ENCODE assay signal across 21 cellular contexts in genomic region chr9:69874301-69875060, GRCh38. TPM values are rescaled to one million over a fixed set of nuclear protein-coding genes. Genes with fewer than 3 reads are reported as not detected.
A peak's percentile ranks its signal among the peaks of the same experiment; 100 is the strongest.
DNase-seq lines count a peak whose midpoint lies in the region; ATAC-seq and TF ChIP-seq lines count a peak whose summit lies in the region.
"Had no signal": no experiment of that assay in that cellular context is flagged by ENCODE, and none has a peak within 500 bp of the region (broad histone marks: within the 10 kb centered on the region; RNA-seq: fewer than 3 reads in every experiment).

No MANE protein-coding gene starts in this region.

- H3K4me3 ChIP-seq in BE2C (ENCODE audit: low read depth, low read length) (peak overlapping the region; percentile 20), fibroblast of the aortic adventitia (ENCODE audit: low read depth, low read length) (no peak overlapping the region), right lobe of liver (no peak overlapping the region)
- H3K4me3 ChIP-seq: BLaER1, coronary artery, GM12878, lung, SJCRH30 had no signal

- peaks cover 4% of the 10 kb centered on the region for H3K9me3 Mint-ChIP-seq in nephron
- H3K9me3 Mint-ChIP-seq: stimulated activated effector memory CD8-positive, alpha-beta T cell treated with anti-CD3 and anti-CD28 coated beads, Interleukin-12 subunit alpha, Interleukin-12 subunit beta, amount 100 ng/mL, for 72 hours had no signal

- H3K4me1 ChIP-seq in BE2C = peaks cover 40% of the 10 kb centered on the region
- no peaks in the 10 kb centered on the region for H3K4me1 ChIP-seq in right lobe of liver
- H3K4me1 ChIP-seq: BLaER1, SJCRH30 had no signal

- TF ChIP-seq CTCF in BE2C (IDR thresholded peaks at IDR 0.05; ENCODE audit: low read depth, low read length) = no peak
- no peak for TF ChIP-seq CTCF in fibroblast of the aortic adventitia (IDR thresholded peaks at IDR 0.05; ENCODE audit: insufficient read depth, low read length)
- no peak for TF ChIP-seq CTCF in nephron (IDR thresholded peaks at IDR 0.05; ENCODE audit: unreplicated experiment in 3 of 3)
- no peak for TF ChIP-seq CTCF in right lobe of liver (IDR thresholded peaks at IDR 0.05)

- WGBS in right lobe of liver (ENCODE audit: insufficient coverage, low coverage, low lambda C conversion rate, missing lambda C conversion rate) = 67% methylated on average over 7 of the region's 8 CpGs

- DNase-seq in BE2C = peak; percentile 85
- DNase-seq in M059J (ENCODE audit: low read depth) = peak; percentile 60
- DNase-seq in fibroblast of the aortic adventitia (ENCODE audit: low read depth) = peak; percentile 74
- DNase-seq in right lobe of liver = no peak
- no peak for DNase-seq in stimulated activated CD4-positive, alpha-beta T cell treated with anti-CD3 and anti-CD28 coated beads, Interleukin-12 subunit alpha, Interleukin-12 subunit beta, amount 100 ng/mL, for 4 hours
- no peak for DNase-seq in NCI-H1436 (lab: John Stamatoyannopoulos, UW)
- DNase-seq: HCEC 1CT, NCI-H1105, NCI-H345, SJCRH30 had no signal

- peak overlapping the region in 2 of 3 experiments; percentile 51 to 65 for H3K27ac Mint-ChIP-seq in nephron
- H3K27ac Mint-ChIP-seq: stimulated activated effector memory CD8-positive, alpha-beta T cell treated with anti-CD3 and anti-CD28 coated beads, Interleukin-12 subunit alpha, Interleukin-12 subunit beta, amount 100 ng/mL, for 72 hours; type B pancreatic cell had no signal

- ATAC-seq in right lobe of liver (no peak), GM18873 (IDR thresholded peaks at IDR 0.05; ENCODE audit: low FRiP score, unreplicated experiment) (no peak)
- ATAC-seq: GM12878; stimulated activated effector memory CD8-positive, alpha-beta T cell treated with anti-CD3 and anti-CD28 coated beads, Interleukin-12 subunit alpha, Interleukin-12 subunit beta, amount 100 ng/mL, for 72 hours had no signal

- intact Hi-C loops in right lobe of liver (cut with DNase I) = no loop called here

- no peak for TF ChIP-seq POLR2A in right lobe of liver (IDR thresholded peaks at IDR 0.05)

- no peaks in the 10 kb centered on the region for H3K36me3 ChIP-seq in BE2C
- no peaks in the 10 kb centered on the region for H3K36me3 ChIP-seq in right lobe of liver
- H3K36me3 ChIP-seq: BLaER1, SJCRH30 had no signal

- H3K9me3 ChIP-seq in BE2C (no peaks in the 10 kb centered on the region), right lobe of liver (no peaks in the 10 kb centered on the region)
- H3K9me3 ChIP-seq: BLaER1, SJCRH30 had no signal

- H3K27me3 Mint-ChIP-seq in nephron (ENCODE audit: low read depth) = no peaks in the 10 kb centered on the region

- peaks cover 8% of the 10 kb centered on the region for H3K4me1 Mint-ChIP-seq in nephron
- H3K4me1 Mint-ChIP-seq: stimulated activated effector memory CD8-positive, alpha-beta T cell treated with anti-CD3 and anti-CD28 coated beads, Interleukin-12 subunit alpha, Interleukin-12 subunit beta, amount 100 ng/mL, for 72 hours had no signal

- no peak overlapping the region for H3K4me3 Mint-ChIP-seq in nephron
- H3K4me3 Mint-ChIP-seq: neural crest cell; stimulated activated effector memory CD8-positive, alpha-beta T cell treated with anti-CD3 and anti-CD28 coated beads, Interleukin-12 subunit alpha, Interleukin-12 subunit beta, amount 100 ng/mL, for 72 hours; type B pancreatic cell had no signal

- H3K27me3 ChIP-seq in BE2C (no peaks in the 10 kb centered on the region), right lobe of liver (no peaks in the 10 kb centered on the region)
- H3K27me3 ChIP-seq: BLaER1, SJCRH30 had no signal

- no peaks in the 10 kb centered on the region for H3K36me3 Mint-ChIP-seq in nephron (ENCODE audit: low read depth)
- H3K36me3 Mint-ChIP-seq: stimulated activated effector memory CD8-positive, alpha-beta T cell treated with anti-CD3 and anti-CD28 coated beads, Interleukin-12 subunit alpha, Interleukin-12 subunit beta, amount 100 ng/mL, for 72 hours; type B pancreatic cell had no signal

- H3K27ac ChIP-seq in right lobe of liver = no peak overlapping the region
- H3K27ac ChIP-seq: BLaER1, coronary artery, SJCRH30 had no signal

RNA-seq across cellular contexts. Expression of gene CFAP95, which starts 53.9 kb away (rescaled TPM):
- not detected for polyA plus RNA-seq in BE2C (2012; ENCODE audit: insufficient read depth, insufficient read length, low read depth)
- total RNA-seq in M059J (2014; rRNA removed; shearing (Covaris generic)) = not detected in 2 replicates
- not detected in 2 replicates for total RNA-seq in fibroblast of the aortic adventitia (ENCODE audit: low replicate concordance)
- not detected for total RNA-seq in right lobe of liver
- total RNA-seq: GM12878, right cardiac atrium, SJCRH30 had no signal
- polyA plus RNA-seq: esophagus, GM12878, right cardiac atrium had no signal

Comparison
In these comparisons a context has a peak if more than half of its experiments do, and no peak if none do; other contexts are left out.
1. DNase-seq: peak in BE2C (single experiment), M059J (single experiment) and fibroblast of the aortic adventitia (single experiment); none in right lobe of liver (0 of 3), stimulated activated CD4-positive, alpha-beta T cell treated with anti-CD3 and anti-CD28 coated beads, Interleukin-12 subunit alpha, Interleukin-12 subunit beta, amount 100 ng/mL, for 4 hours (single experiment) and NCI-H1436 (single experiment).